ENCODE assay signal across 11 cellular contexts in the genomic region with DNA sequence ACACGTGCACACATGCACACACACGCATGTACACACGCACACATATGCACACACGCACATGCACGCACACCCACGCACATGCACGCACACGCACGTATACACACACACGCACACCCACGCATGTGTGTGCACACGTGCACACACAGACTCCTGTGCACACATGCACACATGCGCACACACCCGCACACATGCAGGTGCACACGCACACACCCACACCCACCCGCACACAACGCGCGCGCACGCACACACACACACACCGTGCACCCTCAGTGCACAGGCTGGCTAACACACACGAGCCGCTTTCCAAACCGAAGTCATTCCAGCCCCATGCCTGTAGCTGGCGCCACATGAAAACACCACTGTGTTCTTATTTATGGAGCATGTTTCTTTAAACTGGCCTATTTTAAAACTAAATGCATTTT. TPM values are rescaled to one million over a fixed set of nuclear protein-coding genes. Genes with fewer than 3 reads are reported as not detected.
DNase-seq lines count a peak whose midpoint lies in the region; ATAC-seq and TF ChIP-seq lines count a peak whose summit lies in the region.
"Had no signal": no experiment of that assay in that cellular context is flagged by ENCODE, and none has a peak within 500 bp of the region (broad histone marks: within the 10 kb centered on the region; RNA-seq: fewer than 3 reads in every experiment).

No MANE protein-coding gene starts in this region.

- H3K4me1 Mint-ChIP-seq in endothelial cell (ENCODE audit: unreplicated experiment) (peaks cover 5% of the 10 kb centered on the region), progenitor cell of endocrine pancreas (ENCODE audit: low read depth) (no peaks in the 10 kb centered on the region)

- no peaks in the 10 kb centered on the region for H3K36me3 Mint-ChIP-seq in endothelial cell (ENCODE audit: low read depth, unreplicated experiment)
- no peaks in the 10 kb centered on the region for H3K36me3 Mint-ChIP-seq in progenitor cell of endocrine pancreas (ENCODE audit: insufficient read depth)

- H3K9ac ChIP-seq in NT2/D1 (ENCODE audit: insufficient read length, low read depth): peak overlapping the region; percentile 17

- H3K4me1 ChIP-seq in NT2/D1 (ENCODE audit: insufficient read depth, insufficient read length): peaks cover 26% of the 10 kb centered on the region

- H3K4me3 Mint-ChIP-seq in endothelial cell (ENCODE audit: unreplicated experiment) (no peak overlapping the region), progenitor cell of endocrine pancreas (ENCODE audit: low read depth) (no peak overlapping the region)

- DNase-seq in activated CD4-positive, alpha-beta T cell treated with anti-CD3 and anti-CD28 coated beads for 48 hours: peak; percentile 17
- DNase-seq in activated CD4-positive, alpha-beta T cell treated with anti-CD3 and anti-CD28 coated beads for 4 hours: no peak
- no peak for DNase-seq in NT2/D1 (ENCODE audit: low read depth, low spot score)
- no peak for DNase-seq in endothelial cell (ENCODE audit: low spot score)
- no peak for DNase-seq in progenitor cell of endocrine pancreas (ENCODE audit: low spot score, unreplicated experiment)
- DNase-seq in globus pallidus (ENCODE audit: low spot score): no peak
- no peak for DNase-seq in NOMO-1 treated with DMSO at 0.1 percent for 48 hours (lab: John Stamatoyannopoulos, UW; ENCODE audit: unreplicated experiment)
- DNase-seq: KBM-7; stimulated activated CD4-positive, alpha-beta T cell treated with anti-CD3 and anti-CD28 coated beads, Interleukin-15, amount 100 ng/mL, for 24 hours had no signal

- H3K4me3 ChIP-seq in NT2/D1 (ENCODE audit: insufficient read length, low read depth): no peak overlapping the region

- no peaks in the 10 kb centered on the region for H3K36me3 ChIP-seq in NT2/D1 (ENCODE audit: insufficient read depth, insufficient read length, low read length)

- no peaks in the 10 kb centered on the region for H3K9me3 ChIP-seq in NT2/D1 (ENCODE audit: insufficient read depth, low read length)

- H3K27ac Mint-ChIP-seq in endothelial cell (ENCODE audit: unreplicated experiment) (peak overlapping the region; percentile 61), progenitor cell of endocrine pancreas (no peak overlapping the region)

- H3K27me3 Mint-ChIP-seq in endothelial cell (ENCODE audit: unreplicated experiment) (peaks cover 18% of the 10 kb centered on the region), progenitor cell of endocrine pancreas (peaks cover 45% of the 10 kb centered on the region)

- H3K27me3 ChIP-seq in NT2/D1 (ENCODE audit: insufficient read depth, insufficient read length): peaks cover 12% of the 10 kb centered on the region

- no peak for ATAC-seq in GM21825 (IDR thresholded peaks at IDR 0.05; ENCODE audit: unreplicated experiment)
- ATAC-seq: left lobe of liver had no signal

- H3K9me3 Mint-ChIP-seq in endothelial cell (ENCODE audit: unreplicated experiment): no peaks in the 10 kb centered on the region
- no peaks in the 10 kb centered on the region for H3K9me3 Mint-ChIP-seq in progenitor cell of endocrine pancreas (ENCODE audit: low read depth)

- TF ChIP-seq CTCF in endothelial cell (IDR thresholded peaks at IDR 0.05; ENCODE audit: unreplicated experiment) (no peak), progenitor cell of endocrine pancreas (IDR thresholded peaks at IDR 0.05; ENCODE audit: unreplicated experiment) (peak; percentile 34)

RNA-seq across cellular contexts. Expression of a gene that starts 45.3 kb away (rescaled TPM):
- total RNA-seq in endothelial cell (ENCODE audit: unreplicated experiment): not detected
- 0.24 and 0.36 TPM in 2 replicates for total RNA-seq in progenitor cell of endocrine pancreas
- total RNA-seq: left lobe of liver had no signal
